ENCODE assay signal across 8 cellular contexts in the genomic region with DNA sequence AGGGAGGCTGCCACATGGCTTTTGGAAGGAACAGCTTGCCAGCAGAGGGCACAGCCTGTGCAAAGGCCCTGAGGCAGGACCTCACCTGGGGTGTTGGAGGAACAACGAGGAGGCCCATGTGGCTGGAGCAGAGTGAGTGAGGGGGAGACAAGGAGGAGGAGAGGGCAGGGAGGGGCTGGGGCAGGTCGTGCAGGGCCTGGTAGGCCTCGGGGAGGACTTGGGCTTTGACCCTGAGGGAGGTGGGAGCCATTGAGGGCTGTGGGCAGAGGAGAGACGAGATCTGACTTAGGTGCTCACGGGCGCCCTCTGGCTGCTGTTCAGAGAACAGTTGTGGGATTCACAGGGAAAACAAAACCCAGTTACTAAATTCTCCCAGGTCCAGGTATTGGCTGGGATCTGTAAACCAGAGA. TPM values are rescaled to one million over a fixed set of nuclear protein-coding genes. Genes with fewer than 3 reads are reported as not detected.
DNase-seq lines count a peak whose midpoint lies in the region; ATAC-seq and TF ChIP-seq lines count a peak whose summit lies in the region.

No MANE protein-coding gene starts in this region.

- POLR2A ChIA-PET in naive thymus-derived CD8-positive, alpha-beta T cell (lab: Charles Lee), result no interaction called here

- peak; percentile 19 for DNase-seq in NCI-H1694 treated with DMSO at 0.1 percent for 48 hours (lab: John Stamatoyannopoulos, UW)
- no peak for DNase-seq in NCI-H1694 (lab: John Stamatoyannopoulos, UW)
- DNase-seq in amniotic epithelial cell (ENCODE audit: low read depth), result peak; percentile 10
- peak in 6 of 10 donors; percentile 3 to 27 (median 21) for DNase-seq in naive thymus-derived CD8-positive, alpha-beta T cell
- DNase-seq in DMS79 (lab: John Stamatoyannopoulos, UW), result no peak

- peaks cover 0 to 12% (median 4%) of the 10 kb centered on the region in 9 donors for H3K9me3 Mint-ChIP-seq in naive thymus-derived CD8-positive, alpha-beta T cell

- H3K4me3 ChIP-seq in OCI-LY1 (ENCODE audit: low read depth, low read length, poor library complexity, severe bottlenecking), result no peak overlapping the region

- H3K4me3 Mint-ChIP-seq in naive thymus-derived CD8-positive, alpha-beta T cell, result no peak overlapping the region

- no peaks in the 10 kb centered on the region for H3K36me3 ChIP-seq in OCI-LY1 (ENCODE audit: insufficient read depth, low read length)

- no peak overlapping the region for H2AFZ ChIP-seq in OCI-LY1 (ENCODE audit: low read length)

- no peaks in the 10 kb centered on the region for H3K9me3 ChIP-seq in OCI-LY1 (ENCODE audit: low read length)

- no peaks in the 10 kb centered on the region for H3F3A ChIP-seq in OCI-LY1 (ENCODE audit: insufficient read depth, low read length)

- ATAC-seq in naive thymus-derived CD8-positive, alpha-beta T cell, result no peak
- no peak for ATAC-seq in HG02870 (IDR thresholded peaks at IDR 0.05; ENCODE audit: unreplicated experiment)
- no peak for ATAC-seq in HG02852 (IDR thresholded peaks at IDR 0.05; ENCODE audit: unreplicated experiment)

- no peak overlapping the region for H3K27ac ChIP-seq in OCI-LY1 (ENCODE audit: low read depth, low read length, poor library complexity, severe bottlenecking)

- no peak overlapping the region for H3K9ac ChIP-seq in OCI-LY1 (ENCODE audit: low read length)

- H3K27ac Mint-ChIP-seq in naive thymus-derived CD8-positive, alpha-beta T cell, result peak overlapping the region in 1 of 10 donors; percentile 51

- no peaks in the 10 kb centered on the region for H3K9me2 ChIP-seq in OCI-LY1 (ENCODE audit: low read depth, low read length)

- peak; percentile 60 for TF ChIP-seq CTCF in OCI-LY1 (IDR thresholded peaks at IDR 0.05; ENCODE audit: low read length)

- H3K4me2 ChIP-seq in OCI-LY1 (ENCODE audit: low read length), result no peak overlapping the region

- no peaks in the 10 kb centered on the region for H3K27me3 ChIP-seq in OCI-LY1 (ENCODE audit: insufficient read depth, low read length)

- no peaks in the 10 kb centered on the region for H3K79me2 ChIP-seq in OCI-LY1 (ENCODE audit: insufficient read depth, low read length)

- H3K4me1 Mint-ChIP-seq in naive thymus-derived CD8-positive, alpha-beta T cell, result peaks cover 0 to 2% (median 0%) of the 10 kb centered on the region in 4 donors

- no peaks in the 10 kb centered on the region for H3K4me1 ChIP-seq in OCI-LY1 (ENCODE audit: insufficient read depth, low read length, severe bottlenecking)

- H4K20me1 ChIP-seq in OCI-LY1 (ENCODE audit: insufficient read depth, low read length), result no peaks in the 10 kb centered on the region

- peaks cover 2 to 4% (median 3%) of the 10 kb centered on the region in 3 donors for H3K36me3 Mint-ChIP-seq in naive thymus-derived CD8-positive, alpha-beta T cell

- peaks cover 27 to 60% (median 44%) of the 10 kb centered on the region in 5 donors for H3K27me3 Mint-ChIP-seq in naive thymus-derived CD8-positive, alpha-beta T cell

RNA-seq across cellular contexts. Expression of a gene that starts 25.2 kb away (rescaled TPM):
- not detected for total RNA-seq in naive thymus-derived CD8-positive, alpha-beta T cell
- not detected for polyA plus RNA-seq in naive thymus-derived CD8-positive, alpha-beta T cell

Comparison
In these comparisons a context has a peak if more than half of its experiments do, and no peak if none do; other contexts are left out.
1. DNase-seq: peak in NCI-H1694 treated with DMSO at 0.1 percent for 48 hours (single experiment), amniotic epithelial cell (single experiment) and naive thymus-derived CD8-positive, alpha-beta T cell (6 of 10); none in NCI-H1694 (single experiment) and DMS79 (single experiment).